1 cellular context compared by ENCODE assay signal in the genomic region with DNA sequence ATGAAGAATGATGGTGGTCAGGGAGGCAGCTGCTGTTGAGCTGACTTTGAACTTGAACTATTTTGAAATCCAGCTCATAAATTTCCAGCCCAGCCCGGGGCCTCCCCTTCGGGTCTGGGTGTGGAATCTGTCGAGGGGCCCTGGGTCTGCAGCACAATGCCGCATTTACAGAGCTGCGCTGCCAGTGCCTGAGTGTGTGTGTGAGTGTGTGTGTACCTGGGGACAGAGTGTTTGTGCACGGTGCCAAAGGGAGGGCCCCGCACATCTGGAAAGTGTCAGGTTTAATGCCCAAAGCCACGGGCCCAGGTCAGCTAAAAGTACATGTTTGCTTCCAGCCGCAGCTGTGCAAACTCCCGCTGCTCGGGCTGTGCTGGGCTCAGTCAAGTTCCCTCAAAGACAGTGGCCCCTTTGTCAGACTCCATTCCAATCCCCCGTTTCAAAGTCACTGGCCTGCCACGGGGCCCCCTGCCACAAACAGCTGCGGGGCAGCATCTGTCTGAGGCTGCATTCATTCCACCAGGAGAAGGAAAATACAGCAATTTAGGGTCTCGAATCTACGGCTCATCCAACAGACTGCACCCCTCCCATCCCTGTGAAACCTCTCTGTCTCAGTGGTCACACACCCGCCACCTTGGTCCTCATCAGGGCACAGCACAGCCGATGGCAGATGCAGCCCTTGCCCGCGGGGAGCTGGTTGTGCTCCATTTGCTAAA.
TF ChIP-seq lines count a peak whose summit lies in the region.

No MANE protein-coding gene starts in this region.

TF ChIP-seq in HepG2, 621 proteins besides CTCF, POLR2A, EP300 and RAD21 (continued from another document and continues in another):
- TF ChIP-seq, protein P1, sequence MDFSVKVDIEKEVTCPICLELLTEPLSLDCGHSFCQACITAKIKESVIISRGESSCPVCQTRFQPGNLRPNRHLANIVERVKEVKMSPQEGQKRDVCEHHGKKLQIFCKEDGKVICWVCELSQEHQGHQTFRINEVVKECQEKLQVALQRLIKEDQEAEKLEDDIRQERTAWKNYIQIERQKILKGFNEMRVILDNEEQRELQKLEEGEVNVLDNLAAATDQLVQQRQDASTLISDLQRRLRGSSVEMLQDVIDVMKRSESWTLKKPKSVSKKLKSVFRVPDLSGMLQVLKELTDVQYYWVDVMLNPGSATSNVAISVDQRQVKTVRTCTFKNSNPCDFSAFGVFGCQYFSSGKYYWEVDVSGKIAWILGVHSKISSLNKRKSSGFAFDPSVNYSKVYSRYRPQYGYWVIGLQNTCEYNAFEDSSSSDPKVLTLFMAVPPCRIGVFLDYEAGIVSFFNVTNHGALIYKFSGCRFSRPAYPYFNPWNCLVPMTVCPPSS (IDR thresholded peaks at IDR 0.05), result no peak
- peak; percentile 23; the same call in 1 of the 2 replicates for TF ChIP-seq SMAD3 (CRISPR knock-in tag; IDR thresholded peaks at IDR 0.05)
- TF ChIP-seq BORCS8-MEF2B (CRISPR knock-in tag; IDR thresholded peaks at IDR 0.05), result no peak
- no peak for TF ChIP-seq TBP (CRISPR knock-in tag; IDR thresholded peaks at IDR 0.05)
- peak; percentile 33; the same call in 1 of the 2 replicates for TF ChIP-seq TCF7 (IDR thresholded peaks at IDR 0.05; ENCODE audit: low read depth)
- TF ChIP-seq, protein P2, sequence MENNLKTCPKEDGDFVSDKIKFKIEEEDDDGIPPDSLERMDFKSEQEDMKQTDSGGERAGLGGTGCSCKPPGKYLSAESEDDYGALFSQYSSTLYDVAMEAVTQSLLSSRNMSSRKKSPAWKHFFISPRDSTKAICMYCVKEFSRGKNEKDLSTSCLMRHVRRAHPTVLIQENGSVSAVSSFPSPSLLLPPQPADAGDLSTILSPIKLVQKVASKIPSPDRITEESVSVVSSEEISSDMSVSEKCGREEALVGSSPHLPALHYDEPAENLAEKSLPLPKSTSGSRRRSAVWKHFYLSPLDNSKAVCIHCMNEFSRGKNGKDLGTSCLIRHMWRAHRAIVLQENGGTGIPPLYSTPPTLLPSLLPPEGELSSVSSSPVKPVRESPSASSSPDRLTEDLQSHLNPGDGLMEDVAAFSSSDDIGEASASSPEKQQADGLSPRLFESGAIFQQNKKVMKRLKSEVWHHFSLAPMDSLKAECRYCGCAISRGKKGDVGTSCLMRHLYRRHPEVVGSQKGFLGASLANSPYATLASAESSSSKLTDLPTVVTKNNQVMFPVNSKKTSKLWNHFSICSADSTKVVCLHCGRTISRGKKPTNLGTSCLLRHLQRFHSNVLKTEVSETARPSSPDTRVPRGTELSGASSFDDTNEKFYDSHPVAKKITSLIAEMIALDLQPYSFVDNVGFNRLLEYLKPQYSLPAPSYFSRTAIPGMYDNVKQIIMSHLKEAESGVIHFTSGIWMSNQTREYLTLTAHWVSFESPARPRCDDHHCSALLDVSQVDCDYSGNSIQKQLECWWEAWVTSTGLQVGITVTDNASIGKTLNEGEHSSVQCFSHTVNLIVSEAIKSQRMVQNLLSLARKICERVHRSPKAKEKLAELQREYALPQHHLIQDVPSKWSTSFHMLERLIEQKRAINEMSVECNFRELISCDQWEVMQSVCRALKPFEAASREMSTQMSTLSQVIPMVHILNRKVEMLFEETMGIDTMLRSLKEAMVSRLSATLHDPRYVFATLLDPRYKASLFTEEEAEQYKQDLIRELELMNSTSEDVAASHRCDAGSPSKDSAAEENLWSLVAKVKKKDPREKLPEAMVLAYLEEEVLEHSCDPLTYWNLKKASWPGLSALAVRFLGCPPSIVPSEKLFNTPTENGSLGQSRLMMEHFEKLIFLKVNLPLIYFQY (CRISPR knock-in tag; IDR thresholded peaks at IDR 0.05; ENCODE audit: borderline replicate concordance), result no peak
- no peak for TF ChIP-seq ZNF468 (CRISPR knock-in tag; IDR thresholded peaks at IDR 0.05)
- TF ChIP-seq ZBTB8A (CRISPR knock-in tag; IDR thresholded peaks at IDR 0.05; ENCODE audit: borderline replicate concordance, low read depth), result no peak
- TF ChIP-seq CENPT (CRISPR knock-in tag; IDR thresholded peaks at IDR 0.05; ENCODE audit: low read depth), result no peak
- peak; percentile 68; the same call in 1 of the 2 replicates for TF ChIP-seq SOX13 (IDR thresholded peaks at IDR 0.05)
- peak in 1 of 2 experiments; percentile 80; a peak in 2 of 4 replicates for TF ChIP-seq SOX13 (CRISPR knock-in tag; conservative IDR thresholded peaks at IDR 0.05 in 1 of 2, IDR thresholded peaks at IDR 0.05 in 1 of 2)
- no peak for TF ChIP-seq ZNF670 (CRISPR knock-in tag; IDR thresholded peaks at IDR 0.05; ENCODE audit: borderline replicate concordance)
- TF ChIP-seq HMG20A (CRISPR knock-in tag; IDR thresholded peaks at IDR 0.05; ENCODE audit: borderline replicate concordance), result peak; percentile 64; the same call in 1 of the 2 replicates
- no peak for TF ChIP-seq HOXD1 (CRISPR knock-in tag; IDR thresholded peaks at IDR 0.05)
- 0 out of 2 replicates have a peak, but pooled peaks have one; percentile 46 for TF ChIP-seq DPF2 (CRISPR knock-in tag; IDR thresholded peaks at IDR 0.05; ENCODE audit: borderline replicate concordance, low read depth)
- TF ChIP-seq, protein P3, sequence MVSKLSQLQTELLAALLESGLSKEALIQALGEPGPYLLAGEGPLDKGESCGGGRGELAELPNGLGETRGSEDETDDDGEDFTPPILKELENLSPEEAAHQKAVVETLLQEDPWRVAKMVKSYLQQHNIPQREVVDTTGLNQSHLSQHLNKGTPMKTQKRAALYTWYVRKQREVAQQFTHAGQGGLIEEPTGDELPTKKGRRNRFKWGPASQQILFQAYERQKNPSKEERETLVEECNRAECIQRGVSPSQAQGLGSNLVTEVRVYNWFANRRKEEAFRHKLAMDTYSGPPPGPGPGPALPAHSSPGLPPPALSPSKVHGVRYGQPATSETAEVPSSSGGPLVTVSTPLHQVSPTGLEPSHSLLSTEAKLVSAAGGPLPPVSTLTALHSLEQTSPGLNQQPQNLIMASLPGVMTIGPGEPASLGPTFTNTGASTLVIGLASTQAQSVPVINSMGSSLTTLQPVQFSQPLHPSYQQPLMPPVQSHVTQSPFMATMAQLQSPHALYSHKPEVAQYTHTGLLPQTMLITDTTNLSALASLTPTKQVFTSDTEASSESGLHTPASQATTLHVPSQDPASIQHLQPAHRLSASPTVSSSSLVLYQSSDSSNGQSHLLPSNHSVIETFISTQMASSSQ (IDR thresholded peaks at IDR 0.05; ENCODE audit: low read depth), result no peak
- TF ChIP-seq, protein P3 (CRISPR knock-in tag; IDR thresholded peaks at IDR 0.05; ENCODE audit: borderline replicate concordance), result peak; percentile 77
- TF ChIP-seq, protein P4, sequence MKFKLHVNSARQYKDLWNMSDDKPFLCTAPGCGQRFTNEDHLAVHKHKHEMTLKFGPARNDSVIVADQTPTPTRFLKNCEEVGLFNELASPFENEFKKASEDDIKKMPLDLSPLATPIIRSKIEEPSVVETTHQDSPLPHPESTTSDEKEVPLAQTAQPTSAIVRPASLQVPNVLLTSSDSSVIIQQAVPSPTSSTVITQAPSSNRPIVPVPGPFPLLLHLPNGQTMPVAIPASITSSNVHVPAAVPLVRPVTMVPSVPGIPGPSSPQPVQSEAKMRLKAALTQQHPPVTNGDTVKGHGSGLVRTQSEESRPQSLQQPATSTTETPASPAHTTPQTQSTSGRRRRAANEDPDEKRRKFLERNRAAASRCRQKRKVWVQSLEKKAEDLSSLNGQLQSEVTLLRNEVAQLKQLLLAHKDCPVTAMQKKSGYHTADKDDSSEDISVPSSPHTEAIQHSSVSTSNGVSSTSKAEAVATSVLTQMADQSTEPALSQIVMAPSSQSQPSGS (CRISPR knock-in tag; IDR thresholded peaks at IDR 0.05), result no peak
- TF ChIP-seq EED (CRISPR knock-in tag; IDR thresholded peaks at IDR 0.05), result no peak
- peak; percentile 4; the same call in 1 of the 2 replicates for TF ChIP-seq CEBPB (IDR thresholded peaks at IDR 0.05; ENCODE audit: borderline replicate concordance, low read depth, low read length)
- no peak for TF ChIP-seq ZFP62 (CRISPR knock-in tag; IDR thresholded peaks at IDR 0.05)
- TF ChIP-seq ZNF556 (CRISPR knock-in tag; IDR thresholded peaks at IDR 0.05; ENCODE audit: borderline replicate concordance), result peak; percentile 81; the same call in 1 of the 2 replicates
- peak; percentile 58 for TF ChIP-seq HIVEP1 (CRISPR knock-in tag; IDR thresholded peaks at IDR 0.05)
- no peak for TF ChIP-seq PPARG (CRISPR knock-in tag; conservative IDR thresholded peaks at IDR 0.05)
- TF ChIP-seq ZFY (CRISPR knock-in tag; IDR thresholded peaks at IDR 0.05), result peak; percentile 41; the same call in 1 of the 2 replicates
- TF ChIP-seq ERF (CRISPR knock-in tag; IDR thresholded peaks at IDR 0.05), result 0 out of 2 replicates have a peak, but pooled peaks have one; percentile 30
- no peak for TF ChIP-seq DNMT1 (CRISPR knock-in tag; IDR thresholded peaks at IDR 0.05)
- peak; percentile 81; the same call in 1 of the 2 replicates for TF ChIP-seq ZNF564 (CRISPR knock-in tag; IDR thresholded peaks at IDR 0.05)
- TF ChIP-seq, protein P5, sequence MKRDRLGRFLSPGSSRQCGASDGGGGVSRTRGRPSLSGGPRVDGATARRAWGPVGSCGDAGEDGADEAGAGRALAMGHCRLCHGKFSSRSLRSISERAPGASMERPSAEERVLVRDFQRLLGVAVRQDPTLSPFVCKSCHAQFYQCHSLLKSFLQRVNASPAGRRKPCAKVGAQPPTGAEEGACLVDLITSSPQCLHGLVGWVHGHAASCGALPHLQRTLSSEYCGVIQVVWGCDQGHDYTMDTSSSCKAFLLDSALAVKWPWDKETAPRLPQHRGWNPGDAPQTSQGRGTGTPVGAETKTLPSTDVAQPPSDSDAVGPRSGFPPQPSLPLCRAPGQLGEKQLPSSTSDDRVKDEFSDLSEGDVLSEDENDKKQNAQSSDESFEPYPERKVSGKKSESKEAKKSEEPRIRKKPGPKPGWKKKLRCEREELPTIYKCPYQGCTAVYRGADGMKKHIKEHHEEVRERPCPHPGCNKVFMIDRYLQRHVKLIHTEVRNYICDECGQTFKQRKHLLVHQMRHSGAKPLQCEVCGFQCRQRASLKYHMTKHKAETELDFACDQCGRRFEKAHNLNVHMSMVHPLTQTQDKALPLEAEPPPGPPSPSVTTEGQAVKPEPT (CRISPR knock-in tag; IDR thresholded peaks at IDR 0.05; ENCODE audit: low read depth), result no peak
- TF ChIP-seq, protein P6, sequence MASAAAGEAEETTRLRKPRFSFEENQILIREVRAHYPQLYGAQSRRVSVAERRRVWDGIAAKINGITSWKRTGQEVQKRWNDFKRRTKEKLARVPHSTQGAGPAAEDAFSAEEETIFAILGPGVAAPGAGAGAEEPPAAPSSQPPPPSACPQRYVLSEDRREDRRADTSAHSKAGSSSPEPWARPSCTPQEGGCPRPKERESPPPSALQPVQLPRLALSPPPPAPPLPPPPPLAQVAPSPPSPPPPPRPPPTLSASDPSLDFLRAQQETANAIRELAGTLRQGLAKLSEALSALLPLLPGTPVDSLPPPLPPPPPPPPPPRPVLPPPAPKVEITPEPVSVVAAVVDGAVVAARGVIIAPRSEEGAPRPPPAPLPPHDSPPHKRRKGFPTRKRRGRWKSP (CRISPR knock-in tag; IDR thresholded peaks at IDR 0.05), result peak; percentile 56; the same call in 1 of the 2 replicates
- TF ChIP-seq SKI (IDR thresholded peaks at IDR 0.05; ENCODE audit: partially characterized antibody), result peak; percentile 98
- TF ChIP-seq, protein P7, sequence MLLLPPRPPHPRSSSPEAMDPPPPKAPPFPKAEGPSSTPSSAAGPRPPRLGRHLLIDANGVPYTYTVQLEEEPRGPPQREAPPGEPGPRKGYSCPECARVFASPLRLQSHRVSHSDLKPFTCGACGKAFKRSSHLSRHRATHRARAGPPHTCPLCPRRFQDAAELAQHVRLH (CRISPR knock-in tag; IDR thresholded peaks at IDR 0.05; ENCODE audit: borderline replicate concordance, low read depth), result no peak
- 0 out of 2 replicates have a peak, but pooled peaks have one; percentile 12 for TF ChIP-seq GATAD1 (CRISPR knock-in tag; IDR thresholded peaks at IDR 0.05)
- TF ChIP-seq SRF (IDR thresholded peaks at IDR 0.05; ENCODE audit: low read depth, low read length), result no peak
- TF ChIP-seq, protein P8, sequence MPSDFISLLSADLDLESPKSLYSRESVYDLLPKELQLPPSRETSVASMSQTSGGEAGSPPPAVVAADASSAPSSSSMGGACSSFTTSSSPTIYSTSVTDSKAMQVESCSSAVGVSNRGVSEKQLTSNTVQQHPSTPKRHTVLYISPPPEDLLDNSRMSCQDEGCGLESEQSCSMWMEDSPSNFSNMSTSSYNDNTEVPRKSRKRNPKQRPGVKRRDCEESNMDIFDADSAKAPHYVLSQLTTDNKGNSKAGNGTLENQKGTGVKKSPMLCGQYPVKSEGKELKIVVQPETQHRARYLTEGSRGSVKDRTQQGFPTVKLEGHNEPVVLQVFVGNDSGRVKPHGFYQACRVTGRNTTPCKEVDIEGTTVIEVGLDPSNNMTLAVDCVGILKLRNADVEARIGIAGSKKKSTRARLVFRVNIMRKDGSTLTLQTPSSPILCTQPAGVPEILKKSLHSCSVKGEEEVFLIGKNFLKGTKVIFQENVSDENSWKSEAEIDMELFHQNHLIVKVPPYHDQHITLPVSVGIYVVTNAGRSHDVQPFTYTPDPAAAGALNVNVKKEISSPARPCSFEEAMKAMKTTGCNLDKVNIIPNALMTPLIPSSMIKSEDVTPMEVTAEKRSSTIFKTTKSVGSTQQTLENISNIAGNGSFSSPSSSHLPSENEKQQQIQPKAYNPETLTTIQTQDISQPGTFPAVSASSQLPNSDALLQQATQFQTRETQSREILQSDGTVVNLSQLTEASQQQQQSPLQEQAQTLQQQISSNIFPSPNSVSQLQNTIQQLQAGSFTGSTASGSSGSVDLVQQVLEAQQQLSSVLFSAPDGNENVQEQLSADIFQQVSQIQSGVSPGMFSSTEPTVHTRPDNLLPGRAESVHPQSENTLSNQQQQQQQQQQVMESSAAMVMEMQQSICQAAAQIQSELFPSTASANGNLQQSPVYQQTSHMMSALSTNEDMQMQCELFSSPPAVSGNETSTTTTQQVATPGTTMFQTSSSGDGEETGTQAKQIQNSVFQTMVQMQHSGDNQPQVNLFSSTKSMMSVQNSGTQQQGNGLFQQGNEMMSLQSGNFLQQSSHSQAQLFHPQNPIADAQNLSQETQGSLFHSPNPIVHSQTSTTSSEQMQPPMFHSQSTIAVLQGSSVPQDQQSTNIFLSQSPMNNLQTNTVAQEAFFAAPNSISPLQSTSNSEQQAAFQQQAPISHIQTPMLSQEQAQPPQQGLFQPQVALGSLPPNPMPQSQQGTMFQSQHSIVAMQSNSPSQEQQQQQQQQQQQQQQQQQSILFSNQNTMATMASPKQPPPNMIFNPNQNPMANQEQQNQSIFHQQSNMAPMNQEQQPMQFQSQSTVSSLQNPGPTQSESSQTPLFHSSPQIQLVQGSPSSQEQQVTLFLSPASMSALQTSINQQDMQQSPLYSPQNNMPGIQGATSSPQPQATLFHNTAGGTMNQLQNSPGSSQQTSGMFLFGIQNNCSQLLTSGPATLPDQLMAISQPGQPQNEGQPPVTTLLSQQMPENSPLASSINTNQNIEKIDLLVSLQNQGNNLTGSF (CRISPR knock-in tag; IDR thresholded peaks at IDR 0.05), result no peak
- peak; percentile 55; the same call in 1 of the 2 replicates for TF ChIP-seq ZNF350 (CRISPR knock-in tag; IDR thresholded peaks at IDR 0.05; ENCODE audit: borderline replicate concordance, low read depth)
- TF ChIP-seq ZNF850 (CRISPR knock-in tag; conservative IDR thresholded peaks at IDR 0.05), result no peak
